Comparison of ENCODE assay signal across 8 cellular contexts in genomic region chr14:69260979-69261605, GRCh38. TPM values are rescaled to one million over a fixed set of nuclear protein-coding genes. Genes with fewer than 3 reads are reported as not detected.
DNase-seq lines count a peak whose midpoint lies in the region; ATAC-seq and TF ChIP-seq lines count a peak whose summit lies in the region.

No MANE protein-coding gene starts in this region.

- dilution Hi-C loops in mammary epithelial cell (cut with HindIII; ENCODE audit: low sequenced_read_pairs), result loop anchor here (5.0 kb wide), 2 partner anchors 51 to 91 kb away; no protein-coding TSS in a partner anchor

- H3K9me3 ChIP-seq in RWPE2 (ENCODE audit: severe bottlenecking) (no peaks in the 10 kb centered on the region), mammary epithelial cell (replicated peaks; ENCODE audit: insufficient read depth, low read length) (no peaks in the 10 kb centered on the region)

- H3K27ac ChIP-seq in 22Rv1 (no peak overlapping the region), RWPE2 (ENCODE audit: poor library complexity, severe bottlenecking) (no peak overlapping the region), mammary epithelial cell (ENCODE audit: insufficient read depth, low read depth, low read length) (no peak overlapping the region)

- no peaks in the 10 kb centered on the region for H3K4me1 ChIP-seq in RWPE2 (ENCODE audit: insufficient read depth, poor library complexity, severe bottlenecking)
- H3K4me1 ChIP-seq in mammary epithelial cell (ENCODE audit: insufficient read depth, low read length), result peaks cover 14% of the 10 kb centered on the region

- BruUV-seq in mammary epithelial cell (replicated peaks; lab: Mats Ljungman, UMichigan), result no TSS peak

- CTCF ChIA-PET in mammary epithelial cell (lab: Charles Lee; ENCODE audit: low non-redundant PET), result interaction anchor here (0.6 to 0.7 kb wide), 3 partner anchors 9 to 210 kb away, joined by 3 to 5 read pairs (median 3); no protein-coding TSS in a partner anchor

- TF ChIP-seq CTCF in 22Rv1 (IDR thresholded peaks at IDR 0.05), result peak; percentile 91
- TF ChIP-seq CTCF in GM13976 (IDR thresholded peaks at IDR 0.05; ENCODE audit: borderline replicate concordance, control extremely low read depth, extremely low read depth, insufficient read depth, missing control alignments), result peak; percentile 66
- TF ChIP-seq CTCF in RWPE2 (IDR thresholded peaks at IDR 0.05; ENCODE audit: poor library complexity, severe bottlenecking), result peak; percentile 59
- peak; percentile 29 to 49 for TF ChIP-seq CTCF in mammary epithelial cell (conservative IDR thresholded peaks at IDR 0.05 in 1 of 2, IDR thresholded peaks at IDR 0.05 in 1 of 2; ENCODE audit: extremely low read depth in 1 of 2, insufficient read depth in 1 of 2, low read depth in 1 of 2, low read length in 2 of 2)

- no peaks in the 10 kb centered on the region for H4K20me1 ChIP-seq in mammary epithelial cell (ENCODE audit: insufficient read depth, low read length)

- H3K4me3 ChIP-seq in RWPE2 (ENCODE audit: severe bottlenecking) (peak overlapping the region; percentile 34), mammary epithelial cell (replicated peaks in 1 of 3; ENCODE audit: insufficient read depth in 1 of 3, low read depth in 2 of 3, low read length in 3 of 3) (peak overlapping the region in 1 of 3 experiments; percentile 19)

- H3K4me2 ChIP-seq in mammary epithelial cell (ENCODE audit: insufficient read depth, low read depth, low read length), result peak overlapping the region; percentile 90

- intact Hi-C loops in mammary epithelial cell (cut with micrococcal nuclease), result loop anchor here (1.0 to 5.0 kb wide), 3 partner anchors 86 to 199 kb away; no protein-coding TSS in a partner anchor

- H3K36me3 ChIP-seq in RWPE2 (ENCODE audit: low read depth), result no peaks in the 10 kb centered on the region
- H3K36me3 ChIP-seq in mammary epithelial cell (ENCODE audit: insufficient read depth, low read length), result no peaks in the 10 kb centered on the region

- 3% methylated on average over 6 of the region's 55 CpGs for WGBS in mammary epithelial cell (ENCODE audit: low coverage, missing lambda C conversion rate)

- in situ Hi-C loops in GM13976 (cut with MboI; ENCODE audit: low sequenced_read_pairs, unreplicated experiment) (no loop called here), mammary epithelial cell (cut with MboI; ENCODE audit: low sequenced_read_pairs in 2 of 2) (no loop called here)

- DNase-seq in GM13976 (ENCODE audit: low spot score) (peak; percentile 92), RWPE2 (ENCODE audit: low spot score) (no peak), mammary epithelial cell (no peak), left kidney (ENCODE audit: low read depth, low spot score) (peak; percentile 70), AG08395 (ENCODE audit: low spot score) (no peak)
- DNase-seq in stimulated activated CD4-positive, alpha-beta T cell treated with anti-CD3 and anti-CD28 coated beads, TNF-alpha, amount 100 ng/mL, for 48 hours (ENCODE audit: low read depth in 3 of 3), result peak in 2 of 3 donors; percentile 30 to 33

- no peak overlapping the region for H3K9ac ChIP-seq in mammary epithelial cell (ENCODE audit: insufficient read depth, low read length)

- H2AFZ ChIP-seq in mammary epithelial cell (ENCODE audit: low read depth, low read length), result peak overlapping the region; percentile 44

- peaks cover 79% of the 10 kb centered on the region for H3K27me3 ChIP-seq in RWPE2 (ENCODE audit: insufficient read depth, poor library complexity, severe bottlenecking)
- peaks cover 33% of the 10 kb centered on the region for H3K27me3 ChIP-seq in mammary epithelial cell (ENCODE audit: insufficient read depth, low read length)

- ATAC-seq in RWPE2 (ENCODE audit: low read depth) (0 out of 3 replicates have a peak, but pooled peaks have one; percentile 8), GM19395 (IDR thresholded peaks at IDR 0.05; ENCODE audit: unreplicated experiment) (no peak)

- no peaks in the 10 kb centered on the region for H3K79me2 ChIP-seq in mammary epithelial cell (ENCODE audit: insufficient read depth, low read length)

RNA-seq across cellular contexts. Expression of gene GALNT16, which starts 1.1 kb away (rescaled TPM):
- under 1 TPM; 0.09 to 0.67 TPM for total RNA-seq in mammary epithelial cell
- polyA plus RNA-seq in mammary epithelial cell, result 0.07 TPM
- polyA minus RNA-seq in mammary epithelial cell, result not detected

Comparison
In these comparisons a context has a peak if more than half of its experiments do, and no peak if none do; other contexts are left out.
1. CTCF ChIP-seq: peak in every context shown above with its lines; median percentile 91 in 22Rv1; 66 in GM13976; 59 in RWPE2; 39 in mammary epithelial cell.
2. DNase-seq: peak in GM13976 (single experiment), left kidney (single experiment) and stimulated activated CD4-positive, alpha-beta T cell treated with anti-CD3 and anti-CD28 coated beads, TNF-alpha, amount 100 ng/mL, for 48 hours (2 of 3); none in RWPE2 (single experiment), mammary epithelial cell (single experiment) and AG08395 (single experiment).